ENCODE assay signal across 10 cellular contexts in genomic region chr16:49281481-49281842, GRCh38. TPM values are rescaled to one million over a fixed set of nuclear protein-coding genes. Genes with fewer than 3 reads are reported as not detected.
A peak's percentile ranks its signal among the peaks of the same experiment; 100 is the strongest.
DNase-seq lines count a peak whose midpoint lies in the region; ATAC-seq, FAIRE-seq and TF ChIP-seq lines count a peak whose summit lies in the region.
"Had no signal": no experiment of that assay in that cellular context is flagged by ENCODE, and none has a peak within 500 bp of the region (broad histone marks: within the 10 kb centered on the region; RNA-seq: fewer than 3 reads in every experiment).

Gene CBLN1 (minus strand): TSS chr16:49281838. CDS start chr16:49281465, 373 bp downstream.

- FAIRE-seq in keratinocyte (lab: Jason Lieb, UNC): no peak
- FAIRE-seq: endometrium, RCC 7860 had no signal

- H3K27ac ChIP-seq in keratinocyte (ENCODE audit: control insufficient read depth, insufficient read depth, low read length) (no peak within 1 kb of the TSS), subcutaneous abdominal adipose tissue (ENCODE audit: low read depth, low read length) (no peak within 1 kb of the TSS)

- peak within 1 kb of the TSS; percentile 54 for H3K27ac Mint-ChIP-seq in activated CD8-positive, alpha-beta memory T cell treated with anti-CD3 and anti-CD28 coated beads, Interleukin-2, amount 10 ng/mL, durations not matched to agents 7 days and 5 days
- H3K27ac Mint-ChIP-seq in activated CD4-positive, alpha-beta memory T cell treated with anti-CD3 and anti-CD28 coated beads, Interleukin-2, amount 10 ng/mL, durations not matched to agents 7 days and 5 days: peak within 1 kb of the TSS; percentile 16

- H3K4me1 ChIP-seq in keratinocyte (ENCODE audit: control insufficient read depth, extremely low read depth, insufficient read depth, low read length) (no peaks in the 10 kb centered on the region), subcutaneous abdominal adipose tissue (ENCODE audit: control insufficient read depth in 5 of 5, insufficient read depth in 5 of 5, low read length in 5 of 5) (peaks cover 0 to 61% (median 49%) of the 10 kb centered on the region in 5 donors)

- CTCF ChIA-PET in activated CD8-positive, alpha-beta memory T cell treated with anti-CD3 and anti-CD28 coated beads, Interleukin-2, amount 10 ng/mL, durations not matched to agents 7 days and 5 days (lab: Charles Lee): no interaction called here
- CTCF ChIA-PET in activated CD4-positive, alpha-beta memory T cell treated with anti-CD3 and anti-CD28 coated beads, Interleukin-2, amount 10 ng/mL, durations not matched to agents 7 days and 5 days (lab: Charles Lee): no interaction called here

- H3K36me3 ChIP-seq in keratinocyte (ENCODE audit: control insufficient read depth in 2 of 2, extremely low read depth in 1 of 2, insufficient read depth in 2 of 2, low read length in 2 of 2): no peaks in the 10 kb centered on the region
- H3K36me3 ChIP-seq in subcutaneous abdominal adipose tissue (ENCODE audit: control insufficient read depth in 5 of 5, insufficient read depth in 5 of 5, low read length in 5 of 5): no peaks in the 10 kb centered on the region

- peaks cover 8% of the 10 kb centered on the region for H3K36me3 Mint-ChIP-seq in activated CD8-positive, alpha-beta memory T cell treated with anti-CD3 and anti-CD28 coated beads, Interleukin-2, amount 10 ng/mL, durations not matched to agents 7 days and 5 days
- H3K36me3 Mint-ChIP-seq in activated CD4-positive, alpha-beta memory T cell treated with anti-CD3 and anti-CD28 coated beads, Interleukin-2, amount 10 ng/mL, durations not matched to agents 7 days and 5 days (ENCODE audit: low read depth): peaks cover 5% of the 10 kb centered on the region

- H4K20me1 ChIP-seq in keratinocyte (ENCODE audit: control insufficient read depth, extremely low read depth, insufficient read depth, low read length): no peaks in the 10 kb centered on the region

- POLR2A ChIA-PET in activated CD4-positive, alpha-beta memory T cell treated with anti-CD3 and anti-CD28 coated beads, Interleukin-2, amount 10 ng/mL, durations not matched to agents 7 days and 5 days (lab: Charles Lee): no interaction called here

- no peak for TF ChIP-seq CTCF in keratinocyte (optimal IDR thresholded peaks at IDR 0.05 in 1 of 3, IDR thresholded peaks at IDR 0.05 in 1 of 3, conservative IDR thresholded peaks at IDR 0.05 in 1 of 3; ENCODE audit: extremely low read depth in 1 of 3, insufficient read depth in 2 of 3, low read length in 3 of 3)

- H3K4me3 Mint-ChIP-seq in activated CD8-positive, alpha-beta memory T cell treated with anti-CD3 and anti-CD28 coated beads, Interleukin-2, amount 10 ng/mL, durations not matched to agents 7 days and 5 days: peak within 1 kb of the TSS; percentile 24
- H3K4me3 Mint-ChIP-seq in activated CD4-positive, alpha-beta memory T cell treated with anti-CD3 and anti-CD28 coated beads, Interleukin-2, amount 10 ng/mL, durations not matched to agents 7 days and 5 days: peak within 1 kb of the TSS; percentile 21

- no peak within 1 kb of the TSS for H2AFZ ChIP-seq in keratinocyte (ENCODE audit: control insufficient read depth, low read length)

- peaks cover 4% of the 10 kb centered on the region for H3K9me3 ChIP-seq in keratinocyte (ENCODE audit: control insufficient read depth, low read depth, low read length)
- H3K9me3 ChIP-seq in subcutaneous abdominal adipose tissue (ENCODE audit: control insufficient read depth in 5 of 5, low read length in 5 of 5): no peaks in the 10 kb centered on the region

- H3K9me1 ChIP-seq in keratinocyte (ENCODE audit: control insufficient read depth, extremely low read depth, insufficient read depth, low read length): no peaks in the 10 kb centered on the region

- H3K9ac ChIP-seq in keratinocyte (ENCODE audit: control insufficient read depth, extremely low read depth, insufficient read depth, low read length): no peak within 1 kb of the TSS
- H3K9ac ChIP-seq in subcutaneous abdominal adipose tissue (ENCODE audit: low read length in 5 of 5): peak within 1 kb of the TSS in 4 of 5 donors; percentile 20 to 56 (median 31)

- H3K4me3 ChIP-seq in keratinocyte (ENCODE audit: control insufficient read depth in 2 of 3, extremely low read depth in 1 of 3, insufficient read depth in 2 of 3, low read depth in 1 of 3, low read length in 3 of 3) (peak within 1 kb of the TSS in 1 of 3 experiments; percentile 35), subcutaneous abdominal adipose tissue (ENCODE audit: low read depth in 1 of 5, low read length in 5 of 5) (peak within 1 kb of the TSS; percentile 52 to 67 (median 63))

- peaks cover 69% of the 10 kb centered on the region for H3K27me3 ChIP-seq in keratinocyte (ENCODE audit: control insufficient read depth, extremely low read depth, insufficient read depth, low read length)
- H3K27me3 ChIP-seq in subcutaneous abdominal adipose tissue (ENCODE audit: control insufficient read depth in 5 of 5, insufficient read depth in 4 of 5, low read length in 5 of 5): peaks cover 47 to 75% (median 66%) of the 10 kb centered on the region in 5 donors

- dilution Hi-C loops in keratinocyte (cut with MboI; ENCODE audit: extremely low pct_ligation_motif_present, low sequenced_read_pairs): no loop called here

- no peak for DNase-seq in activated CD8-positive, alpha-beta memory T cell treated with anti-CD3 and anti-CD28 coated beads, Interleukin-2, amount 10 ng/mL, durations not matched to agents 7 days and 5 days
- no peak for DNase-seq in activated CD8-positive, alpha-beta memory T cell treated with anti-CD3 and anti-CD28 coated beads for 24 hours
- DNase-seq in activated CD4-positive, alpha-beta memory T cell treated with anti-CD3 and anti-CD28 coated beads, Interleukin-2, amount 10 ng/mL, durations not matched to agents 7 days and 5 days: no peak
- no peak for DNase-seq in keratinocyte (ENCODE audit: low read depth, low spot score)
- DNase-seq in midbrain (lab: John Stamatoyannopoulos, UW): no peak
- DNase-seq in T1000 (lab: John Stamatoyannopoulos, UW): no peak
- no peak for DNase-seq in SW 1271 (lab: John Stamatoyannopoulos, UW)

- no peaks in the 10 kb centered on the region for H3K79me2 ChIP-seq in keratinocyte (ENCODE audit: control insufficient read depth, insufficient read depth, low read length)

- no peak for ATAC-seq in activated CD8-positive, alpha-beta memory T cell treated with anti-CD3 and anti-CD28 coated beads, Interleukin-2, amount 10 ng/mL, durations not matched to agents 7 days and 5 days

- H3K27me3 Mint-ChIP-seq in activated CD8-positive, alpha-beta memory T cell treated with anti-CD3 and anti-CD28 coated beads, Interleukin-2, amount 10 ng/mL, durations not matched to agents 7 days and 5 days: peaks cover 80% of the 10 kb centered on the region
- H3K27me3 Mint-ChIP-seq in activated CD4-positive, alpha-beta memory T cell treated with anti-CD3 and anti-CD28 coated beads, Interleukin-2, amount 10 ng/mL, durations not matched to agents 7 days and 5 days: peaks cover 72% of the 10 kb centered on the region

- peaks cover 2% of the 10 kb centered on the region for H3K9me3 Mint-ChIP-seq in activated CD8-positive, alpha-beta memory T cell treated with anti-CD3 and anti-CD28 coated beads, Interleukin-2, amount 10 ng/mL, durations not matched to agents 7 days and 5 days (ENCODE audit: low read depth)
- H3K9me3 Mint-ChIP-seq in activated CD4-positive, alpha-beta memory T cell treated with anti-CD3 and anti-CD28 coated beads, Interleukin-2, amount 10 ng/mL, durations not matched to agents 7 days and 5 days: no peaks in the 10 kb centered on the region

- peak within 1 kb of the TSS; percentile 27 for H3K4me2 ChIP-seq in keratinocyte (ENCODE audit: control insufficient read depth, extremely low read depth, insufficient read depth, low read depth, low read length)

- H3K4me1 Mint-ChIP-seq in activated CD8-positive, alpha-beta memory T cell treated with anti-CD3 and anti-CD28 coated beads, Interleukin-2, amount 10 ng/mL, durations not matched to agents 7 days and 5 days: peaks cover 8% of the 10 kb centered on the region
- peaks cover 4% of the 10 kb centered on the region for H3K4me1 Mint-ChIP-seq in activated CD4-positive, alpha-beta memory T cell treated with anti-CD3 and anti-CD28 coated beads, Interleukin-2, amount 10 ng/mL, durations not matched to agents 7 days and 5 days

RNA-seq across cellular contexts. Expression of gene CBLN1, which starts in this region (rescaled TPM):
- total RNA-seq in activated CD8-positive, alpha-beta memory T cell treated with anti-CD3 and anti-CD28 coated beads, Interleukin-2, amount 10 ng/mL, durations not matched to agents 7 days and 5 days: not detected
- total RNA-seq in activated CD4-positive, alpha-beta memory T cell treated with anti-CD3 and anti-CD28 coated beads, Interleukin-2, amount 10 ng/mL, durations not matched to agents 7 days and 5 days: not detected
- polyA plus RNA-seq in keratinocyte: not detected in 3 replicates
- not detected for polyA plus RNA-seq in keratinocyte (2011; ENCODE audit: low read depth)
- not detected in 2 replicates for polyA plus RNA-seq in keratinocyte (2011; cell fraction: cytosol; rRNA removed)
- not detected in 2 replicates for polyA plus RNA-seq in keratinocyte (2011; cell fraction: nucleus; rRNA removed)
- polyA plus RNA-seq in keratinocyte (2012; ENCODE audit: low replicate concordance): not detected in 2 replicates
- not detected in 3 replicates for polyA minus RNA-seq in keratinocyte
- not detected for polyA minus RNA-seq in keratinocyte (2011; cell fraction: cytosol; rRNA and poly(A)+ RNA removed)
- polyA minus RNA-seq in keratinocyte (2011; cell fraction: nucleus; rRNA and poly(A)+ RNA removed): not detected in 2 replicates
